Comparison of ENCODE assay signal across 11 cellular contexts in the genomic region with DNA sequence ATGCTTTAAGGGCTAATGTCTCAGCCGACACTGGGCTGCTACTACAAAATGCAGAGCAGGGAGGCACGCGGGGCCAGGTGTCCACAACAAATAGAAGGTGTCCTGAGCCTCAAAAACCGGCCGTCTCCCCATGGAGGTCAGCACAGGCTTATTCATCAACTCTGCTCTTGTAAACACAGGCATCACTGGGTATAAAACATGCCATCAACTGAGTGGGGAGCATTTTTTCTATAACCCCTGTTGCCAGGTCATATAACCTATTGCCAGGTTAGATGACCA.
DNase-seq lines count a peak whose midpoint lies in the region; ATAC-seq and TF ChIP-seq lines count a peak whose summit lies in the region.
"Had no signal": no experiment of that assay in that cellular context is flagged by ENCODE, and none has a peak within 500 bp of the region (broad histone marks: within the 10 kb centered on the region; RNA-seq: fewer than 3 reads in every experiment).

No MANE protein-coding gene starts in this region.

- H3K4me1 ChIP-seq in MM.1S (ENCODE audit: low read length), result peaks cover 41% of the 10 kb centered on the region

- H3K36me3 Mint-ChIP-seq in activated T-cell treated with anti-CD3 and anti-CD28 coated beads, Interleukin-2, amount 50 U/mL, for 24 hours (ENCODE audit: low read depth), result peaks cover 4% of the 10 kb centered on the region
- peaks cover 14% of the 10 kb centered on the region for H3K36me3 Mint-ChIP-seq in stimulated activated memory B cell treated with anti-CD40 and anti-IgM and Interleukin-4, amounts not matched to agents 10 μg/mL and 1 μg/mL and 100 μg/mL, for 72 hours

- H3K9me3 Mint-ChIP-seq in activated T-cell treated with anti-CD3 and anti-CD28 coated beads, Interleukin-2, amount 50 U/mL, for 24 hours, result peaks cover 16% of the 10 kb centered on the region
- peaks cover 6% of the 10 kb centered on the region for H3K9me3 Mint-ChIP-seq in stimulated activated memory B cell treated with anti-CD40 and anti-IgM and Interleukin-4, amounts not matched to agents 10 μg/mL and 1 μg/mL and 100 μg/mL, for 72 hours

- H3K27me3 ChIP-seq in MM.1S (replicated peaks; ENCODE audit: insufficient read depth, low read length), result no peaks in the 10 kb centered on the region

- H3K9me3 ChIP-seq in MM.1S (replicated peaks; ENCODE audit: insufficient read depth, low read length), result no peaks in the 10 kb centered on the region

- H3K9me2 ChIP-seq in MM.1S (replicated peaks; ENCODE audit: insufficient read depth, low read length), result no peaks in the 10 kb centered on the region

- H3K9ac ChIP-seq in MM.1S (ENCODE audit: low read length), result peak overlapping the region; percentile 24; the same call in 1 of the 2 replicates

- H3K27ac ChIP-seq in MM.1S (ENCODE audit: low read length) (peak overlapping the region; percentile 34; the same call in 1 of the 2 replicates), coronary artery (no peak overlapping the region)

- no peaks in the 10 kb centered on the region for H3F3A ChIP-seq in MM.1S (ENCODE audit: insufficient read depth, low read length)

- no peak overlapping the region for H3K4me3 Mint-ChIP-seq in activated T-cell treated with anti-CD3 and anti-CD28 coated beads, Interleukin-2, amount 50 U/mL, for 24 hours
- no peak overlapping the region for H3K4me3 Mint-ChIP-seq in stimulated activated memory B cell treated with anti-CD40 and anti-IgM and Interleukin-4, amounts not matched to agents 10 μg/mL and 1 μg/mL and 100 μg/mL, for 72 hours
- H3K4me3 Mint-ChIP-seq: CD14-positive monocyte had no signal

- H3K79me2 ChIP-seq in MM.1S (ENCODE audit: low read length), result no peaks in the 10 kb centered on the region

- no peak overlapping the region for H3K4me2 ChIP-seq in MM.1S (ENCODE audit: low read depth, low read length)

- H3K4me3 ChIP-seq in MM.1S (ENCODE audit: low read length) (no peak overlapping the region), coronary artery (no peak overlapping the region)

- peak overlapping the region; percentile 4; the same call in 1 of the 2 replicates for H2AFZ ChIP-seq in MM.1S (ENCODE audit: low read length)

- peak overlapping the region; percentile 38 for H3K27ac Mint-ChIP-seq in activated T-cell treated with anti-CD3 and anti-CD28 coated beads, Interleukin-2, amount 50 U/mL, for 24 hours
- peak overlapping the region; percentile 60 for H3K27ac Mint-ChIP-seq in stimulated activated memory B cell treated with anti-CD40 and anti-IgM and Interleukin-4, amounts not matched to agents 10 μg/mL and 1 μg/mL and 100 μg/mL, for 72 hours

- ATAC-seq in stimulated activated memory B cell treated with anti-CD40 and anti-IgM and Interleukin-4, amounts not matched to agents 10 μg/mL and 1 μg/mL and 100 μg/mL, for 72 hours, result no peak
- no peak for ATAC-seq in HG03280 (IDR thresholded peaks at IDR 0.05; ENCODE audit: unreplicated experiment)

- no peak for DNase-seq in activated T-cell treated with anti-CD3 and anti-CD28 coated beads, Interleukin-2, amount 50 U/mL, for 24 hours
- no peak for DNase-seq in activated T-cell treated with anti-CD3 and anti-CD28 coated beads for 4 hours
- no peak for DNase-seq in MM.1S
- DNase-seq in coronary artery (ENCODE audit: low spot score), result peak; percentile 54
- DNase-seq in NCI-H1436 (lab: John Stamatoyannopoulos, UW), result no peak
- no peak for DNase-seq in middle frontal gyrus (ENCODE audit: extremely low spot score, low spot score)
- DNase-seq: NCI-H2081, NCI-H524 treated with DMSO at 0.1 percent for 48 hours had no signal

- H3K27me3 Mint-ChIP-seq in activated T-cell treated with anti-CD3 and anti-CD28 coated beads, Interleukin-2, amount 50 U/mL, for 24 hours, result no peaks in the 10 kb centered on the region
- H3K27me3 Mint-ChIP-seq in stimulated activated memory B cell treated with anti-CD40 and anti-IgM and Interleukin-4, amounts not matched to agents 10 μg/mL and 1 μg/mL and 100 μg/mL, for 72 hours, result no peaks in the 10 kb centered on the region

- TF ChIP-seq CTCF in MM.1S (IDR thresholded peaks at IDR 0.05; ENCODE audit: low read length) (no peak), coronary artery (IDR thresholded peaks at IDR 0.05) (no peak)

- peaks cover 54% of the 10 kb centered on the region for H3K4me1 Mint-ChIP-seq in activated T-cell treated with anti-CD3 and anti-CD28 coated beads, Interleukin-2, amount 50 U/mL, for 24 hours (ENCODE audit: low read depth)
- peaks cover 33% of the 10 kb centered on the region for H3K4me1 Mint-ChIP-seq in stimulated activated memory B cell treated with anti-CD40 and anti-IgM and Interleukin-4, amounts not matched to agents 10 μg/mL and 1 μg/mL and 100 μg/mL, for 72 hours

- H4K20me1 ChIP-seq in MM.1S (ENCODE audit: insufficient read depth, low read length), result no peaks in the 10 kb centered on the region

- no peaks in the 10 kb centered on the region for H3K36me3 ChIP-seq in MM.1S (replicated peaks; ENCODE audit: insufficient read depth, low read length)
